In genomic region chr6:53830356-53830755, GRCh38 we compare ENCODE assay signal across 21 cellular contexts. TPM values are rescaled to one million over a fixed set of nuclear protein-coding genes. Genes with fewer than 3 reads are reported as not detected.
DNase-seq lines count a peak whose midpoint lies in the region; ATAC-seq and TF ChIP-seq lines count a peak whose summit lies in the region.
"Had no signal": no experiment of that assay in that cellular context is flagged by ENCODE, and none has a peak within 500 bp of the region (broad histone marks: within the 10 kb centered on the region; RNA-seq: fewer than 3 reads in every experiment).

No MANE protein-coding gene starts in this region.

- H3K36me3 ChIP-seq in SJSA1 (no peaks in the 10 kb centered on the region), muscle layer of colon (ENCODE audit: insufficient read depth, low read length) (no peaks in the 10 kb centered on the region), transverse colon (no peaks in the 10 kb centered on the region), ascending aorta (no peaks in the 10 kb centered on the region)
- H3K36me3 ChIP-seq: HAP-1 had no signal

- H3K27ac Mint-ChIP-seq in HFFc6: peak overlapping the region; percentile 2; the same call in 1 of the 2 replicates
- no peak overlapping the region for H3K27ac Mint-ChIP-seq in naive thymus-derived CD8-positive, alpha-beta T cell

- whole genome bisulfite sequencing in transverse colon (ENCODE audit: low coverage in 1 of 2), 2 donors: 57 to 65% methylated on average over 1 of the region's 1 CpG

- ATAC-seq in naive thymus-derived CD8-positive, alpha-beta T cell: no peak
- ATAC-seq: SK-N-SH treated with all-trans-retinoic acid at 6 μM for 48 hours had no signal

- no peaks in the 10 kb centered on the region; the same call in 1 of the 2 replicates for H3K36me3 Mint-ChIP-seq in HFFc6 (ENCODE audit: low read depth)
- H3K36me3 Mint-ChIP-seq in naive thymus-derived CD8-positive, alpha-beta T cell: no peaks in the 10 kb centered on the region

- no peaks in the 10 kb centered on the region for H3K9me3 Mint-ChIP-seq in HFFc6
- no peaks in the 10 kb centered on the region for H3K9me3 Mint-ChIP-seq in naive thymus-derived CD8-positive, alpha-beta T cell

- no peak overlapping the region for H3K9ac ChIP-seq in muscle layer of colon (ENCODE audit: low read length)

- H3K27ac ChIP-seq in SJSA1: peak overlapping the region; percentile 2; the same call in 1 of the 2 replicates
- peak overlapping the region; percentile 28 for H3K27ac ChIP-seq in muscle layer of colon (ENCODE audit: low read depth, low read length)
- peak overlapping the region; percentile 71 to 79 (median 76) for H3K27ac ChIP-seq in transverse colon
- H3K27ac ChIP-seq in ascending aorta: peak overlapping the region in 1 of 2 donors; percentile 8

- TF ChIP-seq CTCF in HFFc6 (IDR thresholded peaks at IDR 0.05): no peak
- TF ChIP-seq CTCF in transverse colon (IDR thresholded peaks at IDR 0.05): no peak
- no peak for TF ChIP-seq CTCF in ascending aorta (IDR thresholded peaks at IDR 0.05)

- H3K27me3 Mint-ChIP-seq in HFFc6 (ENCODE audit: insufficient read depth): no peaks in the 10 kb centered on the region; the same call in 1 of the 2 replicates
- no peaks in the 10 kb centered on the region for H3K27me3 Mint-ChIP-seq in naive thymus-derived CD8-positive, alpha-beta T cell

- TF ChIP-seq POLR2A in transverse colon (IDR thresholded peaks at IDR 0.05): no peak

- POLR2A ChIA-PET in naive thymus-derived CD8-positive, alpha-beta T cell (lab: Charles Lee): no interaction called here

- no peak for TF ChIP-seq EP300 in transverse colon (IDR thresholded peaks at IDR 0.05; ENCODE audit: low read depth)

- H3K9me3 ChIP-seq in SJSA1 (replicated peaks) (no peaks in the 10 kb centered on the region), muscle layer of colon (ENCODE audit: low read length) (no peaks in the 10 kb centered on the region), transverse colon (no peaks in the 10 kb centered on the region), ascending aorta (no peaks in the 10 kb centered on the region)
- H3K9me3 ChIP-seq: HAP-1 had no signal

- H3K4me3 Mint-ChIP-seq in HFFc6: no peak overlapping the region
- H3K4me3 Mint-ChIP-seq in naive thymus-derived CD8-positive, alpha-beta T cell: no peak overlapping the region

- H3K4me3 ChIP-seq in SJSA1 (no peak overlapping the region), muscle layer of colon (ENCODE audit: low read depth in 1 of 2, low read length in 2 of 2) (no peak overlapping the region), transverse colon (no peak overlapping the region), ascending aorta (no peak overlapping the region)
- H3K4me3 ChIP-seq: HAP-1 had no signal

- H3K27me3 ChIP-seq in SJSA1 (replicated peaks) (no peaks in the 10 kb centered on the region), muscle layer of colon (ENCODE audit: control insufficient read depth in 1 of 2, insufficient read depth in 2 of 2, low read length in 2 of 2) (no peaks in the 10 kb centered on the region), transverse colon (no peaks in the 10 kb centered on the region), ascending aorta (no peaks in the 10 kb centered on the region)

- DNase-seq in HFFc6 (no peak), SJSA1 (ENCODE audit: low read depth in 1 of 2, low spot score in 2 of 2) (no peak), transverse colon (no peak), islet precursor cell (no peak), ascending aorta (ENCODE audit: low spot score in 2 of 2) (no peak)
- DNase-seq in naive thymus-derived CD8-positive, alpha-beta T cell: no peak
- DNase-seq: ACHN, AML-193, COR-L47, KBM-7, MV-4-11, NCI-H1417, NCI-H187, NCI-H2107, NCI-H2227 treated with DMSO at 0.1 percent for 48 hours, NCI-H510A treated with DMSO at 0.1 percent for 48 hours, RPMI8226, SHP77 treated with DMSO at 0.1 percent for 48 hours had no signal

- peaks cover 83% of the 10 kb centered on the region for H3K4me1 Mint-ChIP-seq in HFFc6 (ENCODE audit: low read depth)
- peaks cover 0 to 12% (median 2%) of the 10 kb centered on the region in 4 donors for H3K4me1 Mint-ChIP-seq in naive thymus-derived CD8-positive, alpha-beta T cell

- intact Hi-C loops in transverse colon (cut with DNase I; ENCODE audit: low total_unique reads): no loop called here
- intact Hi-C loops in ascending aorta (cut with DNase I): loop anchor here (5.0 kb wide), 1 partner anchor 33 kb away; the partner anchor contains the start of gene LRRC1

- H3K4me1 ChIP-seq in SJSA1 (replicated peaks) (peaks cover 26% of the 10 kb centered on the region), muscle layer of colon (ENCODE audit: insufficient read depth, low read length) (peaks cover 70% of the 10 kb centered on the region), transverse colon (peaks cover 43 to 79% (median 55%) of the 10 kb centered on the region in 4 donors), ascending aorta (peaks cover 0 to 36% of the 10 kb centered on the region in 2 donors)

- in situ Hi-C loops in transverse colon (cut with MboI; ENCODE audit: low pct_ligation_motif_present in 1 of 4, low pct_unique_long_range_greater_than_20kb in 1 of 4, low sequenced_read_pairs in 3 of 4): no loop called here

RNA-seq across cellular contexts. Expression of gene LRRC1, which starts 35.6 kb away (rescaled TPM):
- total RNA-seq in HFFc6 (2021; fragmentation: NEBNext Ultra II Directional; extraction: Animal tissue kit (Norgen Biotek cat#: 25700)): 10 to 100 TPM in 3 of 6 experiments, 1 to 10 TPM in 3; 9.3 to 12.0 (median 10.8) TPM
- 11.7 and 16.4 TPM in 2 replicates for total RNA-seq in SJSA1 (2014; rRNA removed; shearing (Covaris generic))
- total RNA-seq in transverse colon: 100 to 1,000 TPM in 1 of 4 donors, 10 to 100 TPM in 3; 71.0 to 151 (median 91.6) TPM
- total RNA-seq in ascending aorta: 16.3 TPM
- 1 to 10 TPM; 2.5 to 3.8 TPM for total RNA-seq in naive thymus-derived CD8-positive, alpha-beta T cell
- 1 to 10 TPM in 2 of 3 donors, under 1 TPM in 1; 0.73 to 1.7 (median 1.5) TPM for polyA plus RNA-seq in naive thymus-derived CD8-positive, alpha-beta T cell
